Comparison of ENCODE assay signal across 10 cellular contexts in genomic region chr11:64804346-64805210, GRCh38. TPM values are rescaled to one million over a fixed set of nuclear protein-coding genes. Genes with fewer than 3 reads are reported as not detected.
A peak's percentile ranks its signal among the peaks of the same experiment; 100 is the strongest.
DNase-seq lines count a peak whose midpoint lies in the region; ATAC-seq and TF ChIP-seq lines count a peak whose summit lies in the region.
"Had no signal": no experiment of that assay in that cellular context is flagged by ENCODE, and none has a peak within 500 bp of the region (broad histone marks: within the 10 kb centered on the region; RNA-seq: fewer than 3 reads in every experiment).

No MANE protein-coding gene starts in this region.

- peak; percentile 36; the same call in 1 of the 2 replicates for TF ChIP-seq CTCF in WERI-Rb-1 (IDR thresholded peaks at IDR 0.05; ENCODE audit: low read depth, low read length)
- no peak for TF ChIP-seq CTCF in tibial artery (IDR thresholded peaks at IDR 0.05)

- intact Hi-C loops in activated naive CD4-positive, alpha-beta T cell treated with anti-CD3 and anti-CD28 coated beads for 36 hours (cut with micrococcal nuclease) = loop anchor here (5.0 kb wide), 1 partner anchor 1053 kb away; the partner anchor contains the start of gene CFL1
- intact Hi-C loops in tibial artery (cut with DNase I; ENCODE audit: low total_unique reads) = no loop called here

- H3K36me3 Mint-ChIP-seq in activated naive CD4-positive, alpha-beta T cell treated with anti-CD3 and anti-CD28 coated beads for 36 hours (ENCODE audit: low read depth) = peaks cover 2% of the 10 kb centered on the region
- H3K36me3 Mint-ChIP-seq in activated naive CD4-positive, alpha-beta T cell treated with anti-CD3 and anti-CD28 coated beads, Interleukin-2, amount 50 U/mL, for 72 hours = peaks cover 4 to 7% of the 10 kb centered on the region in 2 donors

- peak overlapping the region; percentile 78 for H3K4me3 Mint-ChIP-seq in activated naive CD4-positive, alpha-beta T cell treated with anti-CD3 and anti-CD28 coated beads for 36 hours

- H3K27me3 ChIP-seq in WERI-Rb-1 (ENCODE audit: insufficient read depth, low read depth, severe bottlenecking) (no peaks in the 10 kb centered on the region), iPS-18a (ENCODE audit: control insufficient read depth, insufficient read depth, low read length) (no peaks in the 10 kb centered on the region), tibial artery (no peaks in the 10 kb centered on the region)
- H3K27me3 ChIP-seq: pancreas had no signal

- peak overlapping the region; percentile 78 for H3K9ac ChIP-seq in iPS-18a (ENCODE audit: low read length)

- H3K4me3 ChIP-seq in WERI-Rb-1 (ENCODE audit: low read depth, low read length) (no peak overlapping the region), iPS-18a (ENCODE audit: low read length) (peak overlapping the region; percentile 84), tibial artery (peak overlapping the region; percentile 63 to 75)

- no peak for DNase-seq in activated naive CD4-positive, alpha-beta T cell treated with anti-CD3 and anti-CD28 coated beads for 36 hours
- DNase-seq in activated naive CD4-positive, alpha-beta T cell treated with anti-CD3 and anti-CD28 coated beads, Interleukin-2, amount 50 U/mL, for 72 hours (ENCODE audit: low spot score in 2 of 2) = no peak
- DNase-seq in WERI-Rb-1 = no peak
- no peak for DNase-seq in tibial artery
- no peak for DNase-seq in AG20443 (ENCODE audit: low spot score)
- DNase-seq in middle frontal gyrus (ENCODE audit: extremely low spot score, low spot score) = no peak
- DNase-seq: COR-L47 had no signal

- no peaks in the 10 kb centered on the region for H3K9me3 Mint-ChIP-seq in activated naive CD4-positive, alpha-beta T cell treated with anti-CD3 and anti-CD28 coated beads for 36 hours
- H3K9me3 Mint-ChIP-seq in activated naive CD4-positive, alpha-beta T cell treated with anti-CD3 and anti-CD28 coated beads, Interleukin-2, amount 50 U/mL, for 72 hours = no peaks in the 10 kb centered on the region

- H3K27ac ChIP-seq in WERI-Rb-1 (peak overlapping the region; percentile 82), iPS-18a (ENCODE audit: low read length) (peak overlapping the region; percentile 70), tibial artery (peak overlapping the region; percentile 89 to 90)

- ATAC-seq in activated naive CD4-positive, alpha-beta T cell treated with anti-CD3 and anti-CD28 coated beads, Interleukin-2, amount 50 U/mL, for 72 hours = no peak
- no peak for ATAC-seq in HG03039 (IDR thresholded peaks at IDR 0.05; ENCODE audit: unreplicated experiment)

- H3K4me1 ChIP-seq in iPS-18a (ENCODE audit: control insufficient read depth, low read depth, low read length) (peaks cover 11% of the 10 kb centered on the region), tibial artery (peaks cover 0 to 37% (median 24%) of the 10 kb centered on the region in 4 donors)

- peaks cover 65% of the 10 kb centered on the region for H3K36me3 ChIP-seq in WERI-Rb-1
- H3K36me3 ChIP-seq in iPS-18a (ENCODE audit: control insufficient read depth, low read depth, low read length) = peaks cover 5% of the 10 kb centered on the region
- peaks cover 0 to 51% (median 17%) of the 10 kb centered on the region in 3 donors for H3K36me3 ChIP-seq in tibial artery

- peaks cover 33% of the 10 kb centered on the region for H3K4me1 Mint-ChIP-seq in activated naive CD4-positive, alpha-beta T cell treated with anti-CD3 and anti-CD28 coated beads for 36 hours (ENCODE audit: low read depth)

- CTCF ChIA-PET in activated naive CD4-positive, alpha-beta T cell treated with anti-CD3 and anti-CD28 coated beads for 36 hours (lab: Charles Lee) = interaction anchor here (0.9 kb wide), 1 partner anchor 12 kb away, joined by 3 read pairs; no protein-coding TSS in a partner anchor

- no peaks in the 10 kb centered on the region for H3K27me3 Mint-ChIP-seq in activated naive CD4-positive, alpha-beta T cell treated with anti-CD3 and anti-CD28 coated beads for 36 hours (ENCODE audit: low read depth)

- no peaks in the 10 kb centered on the region for H3K9me3 ChIP-seq in WERI-Rb-1 (ENCODE audit: severe bottlenecking)
- no peaks in the 10 kb centered on the region for H3K9me3 ChIP-seq in iPS-18a (ENCODE audit: control insufficient read depth, low read depth, low read length)
- no peaks in the 10 kb centered on the region for H3K9me3 ChIP-seq in tibial artery
- H3K9me3 ChIP-seq: pancreas had no signal

- no peak overlapping the region for H3K27ac Mint-ChIP-seq in activated naive CD4-positive, alpha-beta T cell treated with anti-CD3 and anti-CD28 coated beads for 36 hours
- H3K27ac Mint-ChIP-seq in activated naive CD4-positive, alpha-beta T cell treated with anti-CD3 and anti-CD28 coated beads, Interleukin-2, amount 50 U/mL, for 72 hours = no peak overlapping the region

RNA-seq across cellular contexts. Expression of gene MAP4K2, which starts 1.6 kb away (rescaled TPM):
- 10 to 100 TPM; 69.5 to 73.9 TPM for total RNA-seq in activated naive CD4-positive, alpha-beta T cell treated with anti-CD3 and anti-CD28 coated beads for 36 hours
- total RNA-seq in activated naive CD4-positive, alpha-beta T cell treated with anti-CD3 and anti-CD28 coated beads, Interleukin-2, amount 50 U/mL, for 72 hours = 10 to 100 TPM; 67.7 to 83.2 TPM

RNA-seq across cellular contexts. Expression of gene MEN1, which starts 5.8 kb away (rescaled TPM):
- total RNA-seq in activated naive CD4-positive, alpha-beta T cell treated with anti-CD3 and anti-CD28 coated beads for 36 hours = 10 to 100 TPM; 23.9 TPM
- total RNA-seq in activated naive CD4-positive, alpha-beta T cell treated with anti-CD3 and anti-CD28 coated beads, Interleukin-2, amount 50 U/mL, for 72 hours = 10 to 100 TPM in 1 of 2 donors, 1 to 10 TPM in 1; 9.7 to 35.1 TPM

RNA-seq across cellular contexts. Expression of gene SF1, which starts 26.2 kb away (rescaled TPM):
- 100 to 1,000 TPM; 303 to 320 TPM for total RNA-seq in activated naive CD4-positive, alpha-beta T cell treated with anti-CD3 and anti-CD28 coated beads for 36 hours
- 100 to 1,000 TPM; 323 to 406 TPM for total RNA-seq in activated naive CD4-positive, alpha-beta T cell treated with anti-CD3 and anti-CD28 coated beads, Interleukin-2, amount 50 U/mL, for 72 hours

RNA-seq across cellular contexts. Expression of gene CDC42BPG, which starts 39.9 kb away (rescaled TPM):
- total RNA-seq in activated naive CD4-positive, alpha-beta T cell treated with anti-CD3 and anti-CD28 coated beads for 36 hours = under 1 TPM; 0.32 to 0.41 TPM
- total RNA-seq in activated naive CD4-positive, alpha-beta T cell treated with anti-CD3 and anti-CD28 coated beads, Interleukin-2, amount 50 U/mL, for 72 hours = under 1 TPM; 0.61 to 0.76 TPM

RNA-seq across cellular contexts. Expression of gene PYGM, which starts 44.8 kb away (rescaled TPM):
- total RNA-seq in activated naive CD4-positive, alpha-beta T cell treated with anti-CD3 and anti-CD28 coated beads for 36 hours = under 1 TPM; 0.64 to 0.89 TPM
- total RNA-seq in activated naive CD4-positive, alpha-beta T cell treated with anti-CD3 and anti-CD28 coated beads, Interleukin-2, amount 50 U/mL, for 72 hours = 1 to 10 TPM in 1 of 2 donors, under 1 TPM in 1; 0.87 to 2.3 TPM
